ENCODE assay signal across 19 cellular contexts in the genomic region with DNA sequence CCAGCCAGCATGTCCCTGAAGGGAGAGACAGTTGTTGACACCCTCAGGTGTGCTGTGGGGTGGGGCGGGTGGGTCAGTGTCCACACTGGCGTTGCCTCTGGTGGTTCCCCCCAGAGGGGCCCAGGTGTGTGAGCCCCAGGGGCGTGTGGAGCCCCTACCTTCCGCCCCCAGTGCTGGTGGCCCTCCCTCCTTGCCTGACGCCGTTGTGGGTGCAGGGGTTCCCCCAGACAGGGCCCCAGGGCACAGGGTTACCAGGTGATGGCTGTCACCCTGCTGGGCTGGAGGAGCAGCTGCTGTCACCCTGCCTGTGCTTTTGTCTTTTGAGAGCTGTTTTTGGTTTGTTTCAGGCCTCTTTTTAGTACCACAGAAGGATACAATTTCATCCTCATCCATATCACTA. TPM values are rescaled to one million over a fixed set of nuclear protein-coding genes. Genes with fewer than 3 reads are reported as not detected.
DNase-seq lines count a peak whose midpoint lies in the region; ATAC-seq and FAIRE-seq lines count a peak whose summit lies in the region.
"Had no signal": no experiment of that assay in that cellular context is flagged by ENCODE, and none has a peak within 500 bp of the region (broad histone marks: within the 10 kb centered on the region; RNA-seq: fewer than 3 reads in every experiment).

No MANE protein-coding gene starts in this region.

- DNase-seq in activated naive CD4-positive, alpha-beta T cell treated with anti-CD3 and anti-CD28 coated beads, Interleukin-2, amount 50 U/mL, for 72 hours (ENCODE audit: low spot score in 2 of 2): no peak
- DNase-seq in activated naive CD4-positive, alpha-beta T cell treated with Interleukin-2 at 50 U/mL for 16 hours: no peak
- DNase-seq in NCI-H1417 (lab: John Stamatoyannopoulos, UW) (peak in 2 of 3 experiments; percentile 90 to 96), NCI-H69 (lab: John Stamatoyannopoulos, UW) (peak; percentile 70), sciatic nerve (ENCODE audit: low spot score) (peak; percentile 37), frontal cortex (ENCODE audit: low spot score in 2 of 2) (no peak), H7 (no peak)
- DNase-seq in activated T-helper 1 cell treated with anti-CD3 and anti-CD28 coated beads, Interleukin-12 subunit alpha, Interleukin-12 subunit beta, Interleukin-2, Interleukin-4 antibody, amounts not matched to agents 30 ng/mL and 10 ng/mL and 1 ng/mL, durations not matched to agents 14 hours and 24 hours and 36 hours (ENCODE audit: low spot score): no peak
- DNase-seq: ACHN; CD4-positive, alpha-beta memory T cell; MG63; NCI-H2171; NCI-H510A; NK-92 treated with Interleukin-12 subunit alpha and Interleukin-12 subunit beta, amount 100 ng/mL, for 24 hours; OCI-M1; RPMI8226 had no signal

- H3K4me3 ChIP-seq in H7 (ENCODE audit: insufficient read depth, low read depth, low read length): no peak overlapping the region
- H3K4me3 ChIP-seq: MG63 had no signal

- no peak overlapping the region for H3K4me3 Mint-ChIP-seq in activated T-helper 1 cell treated with anti-CD3 and anti-CD28 coated beads, Interleukin-12 subunit alpha, Interleukin-12 subunit beta, Interleukin-2, Interleukin-4 antibody, amounts not matched to agents 30 ng/mL and 10 ng/mL and 1 ng/mL, durations not matched to agents 14 hours and 24 hours and 36 hours
- H3K4me3 Mint-ChIP-seq: CD4-positive, alpha-beta memory T cell had no signal

- no peak for FAIRE-seq in frontal cortex (lab: Jason Lieb, UNC)

- H3K4me1 Mint-ChIP-seq in activated T-helper 1 cell treated with anti-CD3 and anti-CD28 coated beads, Interleukin-12 subunit alpha, Interleukin-12 subunit beta, Interleukin-2, Interleukin-4 antibody, amounts not matched to agents 30 ng/mL and 10 ng/mL and 1 ng/mL, durations not matched to agents 14 hours and 24 hours and 36 hours (ENCODE audit: low read depth): peaks cover 11% of the 10 kb centered on the region

- intact Hi-C loops in sciatic nerve (cut with DNase I): no loop called here
- intact Hi-C loops in activated T-helper 1 cell treated with anti-CD3 and anti-CD28 coated beads, Interleukin-12 subunit alpha, Interleukin-12 subunit beta, Interleukin-2, Interleukin-4 antibody, amounts not matched to agents 30 ng/mL and 10 ng/mL and 1 ng/mL, durations not matched to agents 14 hours and 24 hours and 36 hours (cut with micrococcal nuclease): no loop called here

- H3K27me3 ChIP-seq in H7 (ENCODE audit: control insufficient read depth, insufficient read depth, low read length): no peaks in the 10 kb centered on the region
- H3K27me3 ChIP-seq: MG63 had no signal

- H3K36me3 Mint-ChIP-seq in activated naive CD4-positive, alpha-beta T cell treated with anti-CD3 and anti-CD28 coated beads, Interleukin-2, amount 50 U/mL, for 72 hours: peaks cover 20 to 46% of the 10 kb centered on the region in 2 donors
- H3K36me3 Mint-ChIP-seq in activated T-helper 1 cell treated with anti-CD3 and anti-CD28 coated beads, Interleukin-12 subunit alpha, Interleukin-12 subunit beta, Interleukin-2, Interleukin-4 antibody, amounts not matched to agents 30 ng/mL and 10 ng/mL and 1 ng/mL, durations not matched to agents 14 hours and 24 hours and 36 hours (ENCODE audit: low read depth): peaks cover 53% of the 10 kb centered on the region

- H3K9me3 Mint-ChIP-seq in activated naive CD4-positive, alpha-beta T cell treated with anti-CD3 and anti-CD28 coated beads, Interleukin-2, amount 50 U/mL, for 72 hours: no peaks in the 10 kb centered on the region
- no peaks in the 10 kb centered on the region for H3K9me3 Mint-ChIP-seq in activated T-helper 1 cell treated with anti-CD3 and anti-CD28 coated beads, Interleukin-12 subunit alpha, Interleukin-12 subunit beta, Interleukin-2, Interleukin-4 antibody, amounts not matched to agents 30 ng/mL and 10 ng/mL and 1 ng/mL, durations not matched to agents 14 hours and 24 hours and 36 hours
- H3K9me3 Mint-ChIP-seq: CD4-positive, alpha-beta memory T cell had no signal

- H3K27ac Mint-ChIP-seq in activated naive CD4-positive, alpha-beta T cell treated with anti-CD3 and anti-CD28 coated beads, Interleukin-2, amount 50 U/mL, for 72 hours: peak overlapping the region; percentile 5 to 65
- no peak overlapping the region for H3K27ac Mint-ChIP-seq in activated T-helper 1 cell treated with anti-CD3 and anti-CD28 coated beads, Interleukin-12 subunit alpha, Interleukin-12 subunit beta, Interleukin-2, Interleukin-4 antibody, amounts not matched to agents 30 ng/mL and 10 ng/mL and 1 ng/mL, durations not matched to agents 14 hours and 24 hours and 36 hours
- H3K27ac Mint-ChIP-seq: CD4-positive, alpha-beta memory T cell had no signal

- H3K36me3 ChIP-seq in H7 (replicated peaks; ENCODE audit: control insufficient read depth, insufficient read depth, low read length): peaks cover 16% of the 10 kb centered on the region

- no peak for ATAC-seq in activated naive CD4-positive, alpha-beta T cell treated with anti-CD3 and anti-CD28 coated beads, Interleukin-2, amount 50 U/mL, for 72 hours
- no peak for ATAC-seq in sciatic nerve

- no peaks in the 10 kb centered on the region for H3K27me3 Mint-ChIP-seq in activated T-helper 1 cell treated with anti-CD3 and anti-CD28 coated beads, Interleukin-12 subunit alpha, Interleukin-12 subunit beta, Interleukin-2, Interleukin-4 antibody, amounts not matched to agents 30 ng/mL and 10 ng/mL and 1 ng/mL, durations not matched to agents 14 hours and 24 hours and 36 hours (ENCODE audit: insufficient read depth)
- H3K27me3 Mint-ChIP-seq: CD4-positive, alpha-beta memory T cell had no signal

RNA-seq across cellular contexts. Expression of gene ATP4B, which starts 27.2 kb away (rescaled TPM):
- total RNA-seq in activated naive CD4-positive, alpha-beta T cell treated with anti-CD3 and anti-CD28 coated beads, Interleukin-2, amount 50 U/mL, for 72 hours: not detected
- not detected for total RNA-seq in sciatic nerve
- not detected for total RNA-seq in frontal cortex
- 0.48 TPM in 1 of 2 replicates, not detected in the other for total RNA-seq in H7 (2014; rRNA removed; shearing (Covaris generic))
- not detected in 2 replicates for total RNA-seq in activated T-helper 1 cell treated with anti-CD3 and anti-CD28 coated beads, Interleukin-12 subunit alpha, Interleukin-12 subunit beta, Interleukin-2, Interleukin-4 antibody, amounts not matched to agents 30 ng/mL and 10 ng/mL and 1 ng/mL, durations not matched to agents 14 hours and 24 hours and 36 hours
- total RNA-seq: CD4-positive, alpha-beta memory T cell; Daoy; H4; SK-MEL-5 had no signal

RNA-seq across cellular contexts. Expression of gene GRK1, which starts 36.2 kb away (rescaled TPM):
- under 1 TPM in 1 of 2 donors, not detected in 1; 0.23 TPM for total RNA-seq in activated naive CD4-positive, alpha-beta T cell treated with anti-CD3 and anti-CD28 coated beads, Interleukin-2, amount 50 U/mL, for 72 hours
- 0.09 TPM for total RNA-seq in sciatic nerve
- under 0.01 TPM for total RNA-seq in frontal cortex
- 0.14 and 0.33 TPM in 2 replicates for total RNA-seq in H7 (2014; rRNA removed; shearing (Covaris generic))
- total RNA-seq in activated T-helper 1 cell treated with anti-CD3 and anti-CD28 coated beads, Interleukin-12 subunit alpha, Interleukin-12 subunit beta, Interleukin-2, Interleukin-4 antibody, amounts not matched to agents 30 ng/mL and 10 ng/mL and 1 ng/mL, durations not matched to agents 14 hours and 24 hours and 36 hours: 0.12 TPM in 1 of 2 replicates, not detected in the other
- total RNA-seq: CD4-positive, alpha-beta memory T cell; Daoy; H4; SK-MEL-5 had no signal

RNA-seq across cellular contexts. Expression of gene TFDP1, which starts 46.3 kb away (rescaled TPM):
- 100 to 1,000 TPM in 1 of 2 donors, 10 to 100 TPM in 1; 95.1 to 173 TPM for total RNA-seq in activated naive CD4-positive, alpha-beta T cell treated with anti-CD3 and anti-CD28 coated beads, Interleukin-2, amount 50 U/mL, for 72 hours
- total RNA-seq in sciatic nerve (36.1 TPM), frontal cortex (32.2 TPM)
- total RNA-seq in H7 (2014; rRNA removed; shearing (Covaris generic)): 62.2 and 78.2 TPM in 2 replicates
- 171 and 173 TPM in 2 replicates for total RNA-seq in activated T-helper 1 cell treated with anti-CD3 and anti-CD28 coated beads, Interleukin-12 subunit alpha, Interleukin-12 subunit beta, Interleukin-2, Interleukin-4 antibody, amounts not matched to agents 30 ng/mL and 10 ng/mL and 1 ng/mL, durations not matched to agents 14 hours and 24 hours and 36 hours

Comparison
In these comparisons a context has a peak if more than half of its experiments do, and no peak if none do; other contexts are left out.
1. DNase-seq: peak in NCI-H1417 (2 of 3), NCI-H69 (single experiment) and sciatic nerve (single experiment); none in activated naive CD4-positive, alpha-beta T cell treated with anti-CD3 and anti-CD28 coated beads, Interleukin-2, amount 50 U/mL, for 72 hours (0 of 2), activated naive CD4-positive, alpha-beta T cell treated with Interleukin-2 at 50 U/mL for 16 hours (single experiment), frontal cortex (0 of 2), H7 (single experiment) and activated T-helper 1 cell treated with anti-CD3 and anti-CD28 coated beads, Interleukin-12 subunit alpha, Interleukin-12 subunit beta, Interleukin-2, Interleukin-4 antibody, amounts not matched to agents 30 ng/mL and 10 ng/mL and 1 ng/mL, durations not matched to agents 14 hours and 24 hours and 36 hours (single experiment).